1 cellular context compared by ENCODE assay signal in genomic region chr1:1958071-1958541, GRCh38.
TF ChIP-seq lines count a peak whose summit lies in the region.

No MANE protein-coding gene starts in this region.

TF ChIP-seq in H1, 55 proteins besides CTCF, POLR2A, EP300 and RAD21 (continued from another document):
- TF ChIP-seq USF2 (IDR thresholded peaks at IDR 0.05; ENCODE audit: low read length) (no peak), CTBP2 (IDR thresholded peaks at IDR 0.05; ENCODE audit: borderline replicate concordance, insufficient read depth, insufficient read length, low read length) (no peak), BCL11A (IDR thresholded peaks at IDR 0.05; ENCODE audit: low read depth in 2 of 2, low read length in 2 of 2) (no peak), ATF2 (IDR thresholded peaks at IDR 0.05; ENCODE audit: low read length) (no peak), CHD7 (IDR thresholded peaks at IDR 0.05; ENCODE audit: insufficient replicate concordance, low read length) (no peak), TEAD4 (IDR thresholded peaks at IDR 0.05; ENCODE audit: low read depth, low read length) (no peak), BACH1 (IDR thresholded peaks at IDR 0.05; ENCODE audit: low read length) (no peak), EZH2 (IDR thresholded peaks at IDR 0.05; ENCODE audit: low read depth, low read length, severe bottlenecking) (no peak), NRF1 (IDR thresholded peaks at IDR 0.05; ENCODE audit: low read depth, low read length) (no peak), JUND (IDR thresholded peaks at IDR 0.05; ENCODE audit: low read length) (no peak), NANOG (IDR thresholded peaks at IDR 0.05; ENCODE audit: insufficient read depth, low read depth, low read length, poor library complexity, severe bottlenecking) (no peak), POLR2AphosphoS5 (IDR thresholded peaks at IDR 0.05; ENCODE audit: low read depth, low read length) (no peak), CBX8 (IDR thresholded peaks at IDR 0.05; ENCODE audit: borderline replicate concordance, low read depth, low read length) (no peak), PHF8 (conservative IDR thresholded peaks at IDR 0.05; ENCODE audit: low read depth, low read length) (no peak), CBX5 (IDR thresholded peaks at IDR 0.05; ENCODE audit: low read depth, low read length) (no peak), SP2 (IDR thresholded peaks at IDR 0.05; ENCODE audit: low read length) (no peak), ZNF274 (IDR thresholded peaks at IDR 0.05; ENCODE audit: borderline replicate concordance, extremely low read depth, low read length) (no peak)
